ENCODE assay signal across 8 cellular contexts in genomic region chr11:18395735-18396504, GRCh38. TPM values are rescaled to one million over a fixed set of nuclear protein-coding genes. Genes with fewer than 3 reads are reported as not detected.
DNase-seq lines count a peak whose midpoint lies in the region; ATAC-seq, FAIRE-seq and TF ChIP-seq lines count a peak whose summit lies in the region.

No MANE protein-coding gene starts in this region.

- H3K9me2 ChIP-seq in SU-DHL-6 (replicated peaks; ENCODE audit: insufficient read depth, low read length): no peaks in the 10 kb centered on the region

- H3K79me2 ChIP-seq in SU-DHL-6 (ENCODE audit: insufficient read depth, low read length): peaks cover 59% of the 10 kb centered on the region

- no peak overlapping the region for H2AFZ ChIP-seq in SU-DHL-6 (ENCODE audit: low read depth, low read length, severe bottlenecking)

- no peaks in the 10 kb centered on the region for H3K9me3 Mint-ChIP-seq in activated naive CD8-positive, alpha-beta T cell treated with anti-CD3 and anti-CD28 coated beads, Interleukin-2, amount 50 U/mL, for 24 hours

- FAIRE-seq in pancreas (lab: Jason Lieb, UNC): peak; percentile 67

- peak; percentile 74 for ATAC-seq in HG02759 (IDR thresholded peaks at IDR 0.05; ENCODE audit: unreplicated experiment)
- peak; percentile 77 for ATAC-seq in activated naive CD8-positive, alpha-beta T cell treated with anti-CD3 and anti-CD28 coated beads, Interleukin-2, amount 50 U/mL, for 24 hours
- ATAC-seq in Right ventricle myocardium superior (ENCODE audit: poor library complexity): peak; percentile 92
- peak; percentile 83 to 88 (median 86) for ATAC-seq in pancreas

- peaks cover 41% of the 10 kb centered on the region for H4K20me1 ChIP-seq in SU-DHL-6 (ENCODE audit: low read depth, low read length)

- H3F3A ChIP-seq in SU-DHL-6 (ENCODE audit: insufficient read depth): peaks cover 52% of the 10 kb centered on the region

- peaks cover 61% of the 10 kb centered on the region for H3K36me3 Mint-ChIP-seq in activated naive CD8-positive, alpha-beta T cell treated with anti-CD3 and anti-CD28 coated beads, Interleukin-2, amount 50 U/mL, for 24 hours (ENCODE audit: low read depth)

- intact Hi-C loops in Right ventricle myocardium superior (cut with DNase I): loop anchor here (5.0 kb wide), 1 partner anchor 74 kb away; the partner anchor contains the start of genes GTF2H1 and HPS5
- intact Hi-C loops in pancreas (cut with DNase I): no loop called here
- intact Hi-C loops in tibial artery (cut with DNase I; ENCODE audit: low total_unique reads): loop anchor here (5.0 to 10.0 kb wide), 4 partner anchors 74 to 1791 kb away; partner anchors contain the start of genes GTF2H1, HPS5, SPTY2D1 and TSG101

- peak overlapping the region; percentile 76 for H3K27ac ChIP-seq in SU-DHL-6 (ENCODE audit: low read depth, low read length)
- H3K27ac ChIP-seq in pancreas: peak overlapping the region; percentile 70 to 96 (median 88)
- H3K27ac ChIP-seq in tibial artery: peak overlapping the region; percentile 97 to 99

- H3K36me3 ChIP-seq in SU-DHL-6 (ENCODE audit: low read length) (peaks cover 47% of the 10 kb centered on the region), pancreas (peaks cover 8 to 37% (median 22%) of the 10 kb centered on the region in 3 donors), tibial artery (peaks cover 41 to 45% (median 42%) of the 10 kb centered on the region in 3 donors)

- H3K9ac ChIP-seq in SU-DHL-6 (ENCODE audit: low read length): peak overlapping the region; percentile 97

- no peaks in the 10 kb centered on the region for H3K9me3 ChIP-seq in SU-DHL-6 (ENCODE audit: insufficient read depth, low read length)
- H3K9me3 ChIP-seq in pancreas: no peaks in the 10 kb centered on the region
- no peaks in the 10 kb centered on the region for H3K9me3 ChIP-seq in tibial artery

- H3K4me3 ChIP-seq in GM12864 (ENCODE audit: low read depth, low read length) (peak overlapping the region; percentile 83), SU-DHL-6 (ENCODE audit: insufficient read depth, low read length, poor library complexity, severe bottlenecking) (peak overlapping the region; percentile 90), pancreas (peak overlapping the region; percentile 45 to 82 (median 70)), tibial artery (peak overlapping the region; percentile 90 to 97)

- H3K4me1 ChIP-seq in pancreas (peaks cover 0 to 18% (median 0%) of the 10 kb centered on the region in 3 donors), tibial artery (peaks cover 0 to 45% (median 27%) of the 10 kb centered on the region in 4 donors)

- peak overlapping the region; percentile 96 for H3K4me3 Mint-ChIP-seq in activated naive CD8-positive, alpha-beta T cell treated with anti-CD3 and anti-CD28 coated beads, Interleukin-2, amount 50 U/mL, for 24 hours

- peak overlapping the region; percentile 58 for H3K4me2 ChIP-seq in SU-DHL-6 (ENCODE audit: low read depth, low read length, poor library complexity, severe bottlenecking)

- WGBS in pancreas, 2 donors: 0% methylated on average over 46 of the region's 46 CpGs

- no peak for TF ChIP-seq CTCF in GM12864 (IDR thresholded peaks at IDR 0.05; ENCODE audit: low read depth, low read length, missing control alignments)
- TF ChIP-seq CTCF in SU-DHL-6 (IDR thresholded peaks at IDR 0.05; ENCODE audit: insufficient read depth, low read length, poor library complexity, severe bottlenecking): no peak
- TF ChIP-seq CTCF in pancreas (IDR thresholded peaks at IDR 0.05): no peak
- no peak for TF ChIP-seq CTCF in tibial artery (IDR thresholded peaks at IDR 0.05)

- H3K27ac Mint-ChIP-seq in activated naive CD8-positive, alpha-beta T cell treated with anti-CD3 and anti-CD28 coated beads, Interleukin-2, amount 50 U/mL, for 24 hours: peak overlapping the region; percentile 97

- peaks cover 4% of the 10 kb centered on the region for H3K27me3 Mint-ChIP-seq in activated naive CD8-positive, alpha-beta T cell treated with anti-CD3 and anti-CD28 coated beads, Interleukin-2, amount 50 U/mL, for 24 hours

- DNase-seq in GM12864 (ENCODE audit: low read depth) (peak; percentile 92), NCI-H1417 (lab: John Stamatoyannopoulos, UW) (peak; percentile 99 to 100 (median 99)), Right ventricle myocardium superior (peak; percentile 99), pancreas (peak; percentile 98 to 100 (median 99)), tibial artery (peak; percentile 98 to 99)
- peak; percentile 95 for DNase-seq in activated naive CD8-positive, alpha-beta T cell treated with anti-CD3 and anti-CD28 coated beads, Interleukin-2, amount 50 U/mL, for 24 hours

- H3K27me3 ChIP-seq in SU-DHL-6 (ENCODE audit: low read length) (no peaks in the 10 kb centered on the region), pancreas (no peaks in the 10 kb centered on the region), tibial artery (no peaks in the 10 kb centered on the region)

- peaks cover 79% of the 10 kb centered on the region for H3K4me1 Mint-ChIP-seq in activated naive CD8-positive, alpha-beta T cell treated with anti-CD3 and anti-CD28 coated beads, Interleukin-2, amount 50 U/mL, for 24 hours

RNA-seq across cellular contexts. Expression of gene LDHA, which starts 1.6 kb away (rescaled TPM):
- total RNA-seq in Right ventricle myocardium superior (302 TPM), pancreas (100 to 1,000 TPM in 3 of 6 donors, 10 to 100 TPM in 3; 66.2 to 223 (median 116) TPM)
- polyA plus RNA-seq in pancreas: 100 to 1,000 TPM in 1 of 2 donors, 10 to 100 TPM in 1; 75.8 to 100 TPM

RNA-seq across cellular contexts. Expression of gene LDHC, which starts 16.2 kb away (rescaled TPM):
- total RNA-seq in Right ventricle myocardium superior: not detected
- under 1 TPM in 2 of 6 donors, not detected in 4; 0.47 to 0.86 TPM for total RNA-seq in pancreas
- 1 to 10 TPM in 1 of 2 donors, under 1 TPM in 1; 0.38 to 1.3 TPM for polyA plus RNA-seq in pancreas

RNA-seq across cellular contexts. Expression of gene LDHAL6A, which starts 59.7 kb away (rescaled TPM):
- total RNA-seq in Right ventricle myocardium superior: not detected
- total RNA-seq in pancreas: not detected
- under 1 TPM in 1 of 2 donors, not detected in 1; 0.02 TPM for polyA plus RNA-seq in pancreas

Comparison
In these comparisons a context has a peak if more than half of its experiments do, and no peak if none do; other contexts are left out.
1. Peak in every context shown above with its lines: DNase-seq, ATAC-seq, H3K4me3 ChIP-seq and H3K27ac ChIP-seq.
2. intact Hi-C loops: an anchor here in Right ventricle myocardium superior (5.0 kb wide) and tibial artery (5.0 to 10.0 kb wide); none called in pancreas.